22 cellular contexts compared by ENCODE assay signal in the genomic region with DNA sequence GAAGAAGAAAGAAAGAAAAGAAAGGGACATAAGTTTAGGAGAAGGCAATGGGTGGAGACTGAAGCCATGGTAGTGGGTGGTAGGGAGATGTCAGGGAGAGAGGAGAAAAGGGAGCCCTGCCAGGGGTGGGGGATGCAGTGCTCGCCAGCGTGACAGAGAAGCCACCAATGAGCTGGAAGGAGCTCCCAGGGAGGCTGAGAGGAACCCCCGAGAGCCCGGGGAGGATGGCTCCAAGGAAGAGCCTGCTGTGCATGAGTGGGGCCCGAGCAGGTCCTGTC.
"Had no signal": no experiment of that assay in that cellular context is flagged by ENCODE, and none has a peak within 500 bp of the region (broad histone marks: within the 10 kb centered on the region; RNA-seq: fewer than 3 reads in every experiment).

No MANE protein-coding gene starts in this region.

- H3K9me3 Mint-ChIP-seq: effector memory CD8-positive, alpha-beta T cell; memory B cell; natural killer cell treated with Interleukin-12 subunit alpha and Interleukin-12 subunit beta and Interleukin-15 and Interleukin-18, amount 100 ng/mL, for 72 hours; neural crest cell; stimulated activated naive CD8-positive, alpha-beta T cell treated with anti-CD3 and anti-CD28 coated beads, Interleukin-15, amount 100 ng/mL, for 72 hours had no signal

- H3K36me3 ChIP-seq: gastrocnemius medialis, thyroid gland had no signal

- H3K27ac ChIP-seq: gastrocnemius medialis, parathyroid adenoma, thyroid gland had no signal

- H3K36me3 Mint-ChIP-seq: memory B cell; naive B cell; natural killer cell treated with Interleukin-12 subunit alpha and Interleukin-12 subunit beta and Interleukin-15 and Interleukin-18, amount 100 ng/mL, for 72 hours had no signal

- H3K4me3 ChIP-seq: gastrocnemius medialis, lung, smooth muscle cell, thyroid gland had no signal

- H3K4me2 ChIP-seq: smooth muscle cell had no signal

- H3K79me2 ChIP-seq: parathyroid adenoma had no signal

- H3K27me3 ChIP-seq: gastrocnemius medialis, thyroid gland had no signal

- ATAC-seq: effector memory CD8-positive, alpha-beta T cell; gastrocnemius medialis; left lobe of liver; natural killer cell treated with Interleukin-12 subunit alpha and Interleukin-12 subunit beta and Interleukin-15 and Interleukin-18, amount 100 ng/mL, for 72 hours; sciatic nerve; stimulated activated naive CD8-positive, alpha-beta T cell treated with anti-CD3 and anti-CD28 coated beads, Interleukin-15, amount 100 ng/mL, for 72 hours had no signal

- H3K4me1 Mint-ChIP-seq: memory B cell, naive B cell, neural crest cell had no signal

- H3K9me3 ChIP-seq: gastrocnemius medialis, thyroid gland had no signal

- H3K4me1 ChIP-seq: gastrocnemius medialis, parathyroid adenoma had no signal

- H2AFZ ChIP-seq: parathyroid adenoma had no signal

- H3K4me3 Mint-ChIP-seq: effector memory CD8-positive, alpha-beta T cell; memory B cell; naive B cell; natural killer cell treated with Interleukin-12 subunit alpha and Interleukin-12 subunit beta and Interleukin-15 and Interleukin-18, amount 100 ng/mL, for 72 hours; neural crest cell; stimulated activated naive CD8-positive, alpha-beta T cell treated with anti-CD3 and anti-CD28 coated beads, Interleukin-15, amount 100 ng/mL, for 72 hours had no signal

- H3K27ac Mint-ChIP-seq: effector memory CD8-positive, alpha-beta T cell; memory B cell; natural killer cell treated with Interleukin-12 subunit alpha and Interleukin-12 subunit beta and Interleukin-15 and Interleukin-18, amount 100 ng/mL, for 72 hours; progenitor cell of endocrine pancreas; stimulated activated naive CD8-positive, alpha-beta T cell treated with anti-CD3 and anti-CD28 coated beads, Interleukin-15, amount 100 ng/mL, for 72 hours had no signal

- DNase-seq: cortex of kidney; effector memory CD8-positive, alpha-beta T cell; foreskin fibroblast; gastrocnemius medialis; kidney; naive B cell; stimulated activated CD4-positive, alpha-beta T cell treated with anti-CD3 and anti-CD28 coated beads, Interleukin-12 subunit alpha, Interleukin-12 subunit beta, amount 100 ng/mL, for 4 hours; stimulated activated CD4-positive, alpha-beta T cell treated with anti-CD3 and anti-CD28 coated beads, Interleukin-1b, Interleukin-23, amount 100 ng/mL, for 48 hours; stimulated activated CD4-positive, alpha-beta T cell treated with anti-CD3 and anti-CD28 coated beads, Interleukin-4, amount 100 ng/mL, for 1 hour; stimulated activated CD8-positive, alpha-beta memory T cell treated with anti-CD3 and anti-CD28 coated beads, Interleukin-4, amount 100 ng/mL, for 48 hours; stimulated activated naive CD4-positive, alpha-beta T cell; stimulated activated naive CD8-positive, alpha-beta T cell treated with anti-CD3 and anti-CD28 coated beads, Interleukin-15, amount 100 ng/mL, for 72 hours had no signal
